In the genomic region with DNA sequence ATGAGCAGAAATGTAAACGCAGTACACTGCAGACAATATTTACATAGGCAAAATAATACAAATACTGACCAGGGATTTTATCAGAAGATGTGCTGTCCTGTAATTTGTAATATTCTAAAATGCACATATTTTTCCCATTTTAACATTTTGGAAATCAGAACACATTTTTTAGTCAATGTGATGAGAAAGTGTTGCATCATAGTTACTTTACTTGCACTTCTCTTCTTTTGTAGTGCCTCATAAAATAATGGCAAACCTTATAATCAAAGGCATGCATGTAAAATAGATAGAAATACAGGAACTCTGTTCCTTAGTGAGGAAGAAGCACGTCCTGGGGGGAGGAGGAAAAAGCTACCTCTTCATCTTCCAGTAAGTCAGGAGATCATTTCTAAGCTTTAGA, we compare ENCODE assay signal across 21 cellular contexts.
"Had no signal": no experiment of that assay in that cellular context is flagged by ENCODE, and none has a peak within 500 bp of the region (broad histone marks: within the 10 kb centered on the region; RNA-seq: fewer than 3 reads in every experiment).

No MANE protein-coding gene starts in this region.

- H3K9me3 ChIP-seq: neutrophil, psoas muscle, thoracic aorta had no signal

- H3K27ac ChIP-seq: heart left ventricle, neutrophil, psoas muscle, skin epidermis, stomach, thoracic aorta had no signal

- FAIRE-seq: endometrium, frontal cortex had no signal

- H3K27ac Mint-ChIP-seq: naive thymus-derived CD8-positive, alpha-beta T cell had no signal

- H3K27me3 Mint-ChIP-seq: naive thymus-derived CD8-positive, alpha-beta T cell had no signal

- DNase-seq: effector memory CD4-positive, alpha-beta T cell; heart left ventricle; hippocampal formation; mammary epithelial cell; mucosa of descending colon; naive thymus-derived CD8-positive, alpha-beta T cell; psoas muscle; retina; stimulated activated CD4-positive, alpha-beta T cell treated with anti-CD3 and anti-CD28 coated beads, Interleukin-12 subunit alpha, Interleukin-12 subunit beta, amount 100 ng/mL, for 4 hours; stimulated activated naive CD4-positive, alpha-beta T cell; stomach; substantia nigra; trophoblast cell had no signal

- H3K4me1 ChIP-seq: psoas muscle had no signal

- H3K36me3 ChIP-seq: heart left ventricle, neutrophil, stomach, thoracic aorta had no signal

- H3K27me3 ChIP-seq: heart left ventricle, neutrophil, stomach had no signal

- H3K4me3 ChIP-seq: heart left ventricle, mucosa of descending colon, psoas muscle, skin epidermis, stomach, thoracic aorta had no signal

- ATAC-seq: esophagus mucosa; heart left ventricle; left lobe of liver; mucosa of descending colon; naive thymus-derived CD8-positive, alpha-beta T cell; psoas muscle; sciatic nerve had no signal
